25 cellular contexts compared by ENCODE assay signal in the genomic region with DNA sequence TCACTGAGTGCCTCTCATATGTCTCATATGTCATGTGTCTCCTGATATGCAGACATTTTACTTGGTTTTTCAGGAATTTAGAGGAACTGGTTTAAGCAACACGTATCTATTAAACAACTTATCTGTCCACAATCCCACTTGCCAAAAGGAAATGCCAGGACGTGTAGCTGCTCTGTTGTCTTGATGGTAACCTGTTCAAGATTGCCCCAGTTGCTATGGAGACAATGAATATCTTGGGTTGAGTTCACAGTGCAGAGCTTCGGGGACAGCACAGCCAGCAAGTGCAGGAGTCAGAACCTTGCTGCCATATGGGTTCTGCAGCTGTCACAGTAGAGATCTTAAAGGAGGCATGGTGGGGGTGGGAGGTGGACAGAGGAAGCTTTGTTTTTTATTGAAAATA. TPM values are rescaled to one million over a fixed set of nuclear protein-coding genes. Genes with fewer than 3 reads are reported as not detected.
"Had no signal": no experiment of that assay in that cellular context is flagged by ENCODE, and none has a peak within 500 bp of the region (broad histone marks: within the 10 kb centered on the region; RNA-seq: fewer than 3 reads in every experiment).

No MANE protein-coding gene starts in this region.

- H3K4me3 ChIP-seq: body of pancreas, coronary artery, gastroesophageal sphincter, heart right ventricle, ovary, right lobe of liver, smooth muscle cell, suprapubic skin had no signal

- H3K36me3 ChIP-seq: gastroesophageal sphincter, heart right ventricle, ovary, right lobe of liver, suprapubic skin had no signal

- DNase-seq: activated B cell treated with CpG ODN at 0.5 μM for 24 hours; activated CD4-positive, alpha-beta T cell treated with anti-CD3 and anti-CD28 coated beads for 4 hours; activated CD8-positive, alpha-beta T cell treated with anti-CD3 and anti-CD28 coated beads for 36 hours; activated naive CD4-positive, alpha-beta T cell; activated naive CD8-positive, alpha-beta T cell treated with anti-CD3 and anti-CD28 coated beads for 36 hours; activated T-cell treated with anti-CD3 and anti-CD28 coated beads, Interleukin-2, amount 50 U/mL, for 1 hour; amygdala; body of pancreas; central memory CD4-positive, alpha-beta T cell; heart right ventricle; immature natural killer cell; kidney glomerular epithelial cell; left ventricle myocardium superior; ovary; right lobe of liver; stimulated activated CD4-positive, alpha-beta T cell treated with anti-CD3 and anti-CD28 coated beads, Interleukin-4, amount 100 ng/mL, for 1 hour; stimulated activated naive CD8-positive, alpha-beta T cell treated with anti-CD3 and anti-CD28 coated beads, Interleukin-15, amount 100 ng/mL, for 72 hours had no signal

- H3K4me1 Mint-ChIP-seq: activated B cell treated with CpG ODN at 0.5 μM for 24 hours; activated naive CD8-positive, alpha-beta T cell treated with anti-CD3 and anti-CD28 coated beads for 36 hours; activated T-helper 17 cell treated with anti-CD3 and anti-CD28 coated beads, Interleukin-2, amount 50 U/mL, for 72 hours; immature natural killer cell; stimulated activated naive CD8-positive, alpha-beta T cell treated with anti-CD3 and anti-CD28 coated beads, Interleukin-15, amount 100 ng/mL, for 72 hours had no signal

- H3K27me3 Mint-ChIP-seq: activated CD8-positive, alpha-beta T cell treated with anti-CD3 and anti-CD28 coated beads for 36 hours; activated naive CD8-positive, alpha-beta T cell treated with anti-CD3 and anti-CD28 coated beads for 36 hours; stimulated activated naive CD8-positive, alpha-beta T cell treated with anti-CD3 and anti-CD28 coated beads, Interleukin-15, amount 100 ng/mL, for 72 hours; type B pancreatic cell had no signal

- H3K9me3 Mint-ChIP-seq: type B pancreatic cell had no signal

- H3K27ac ChIP-seq: body of pancreas, coronary artery, gastroesophageal sphincter, heart right ventricle, ovary, right lobe of liver, suprapubic skin had no signal

- H3K27me3 ChIP-seq: body of pancreas, gastroesophageal sphincter, heart right ventricle, ovary, right lobe of liver, suprapubic skin had no signal

- H3K36me3 Mint-ChIP-seq: activated naive CD8-positive, alpha-beta T cell treated with anti-CD3 and anti-CD28 coated beads for 36 hours; immature natural killer cell; type B pancreatic cell had no signal

- H3K4me3 Mint-ChIP-seq: activated B cell treated with CpG ODN at 0.5 μM for 24 hours; activated CD8-positive, alpha-beta T cell treated with anti-CD3 and anti-CD28 coated beads for 36 hours; activated naive CD8-positive, alpha-beta T cell treated with anti-CD3 and anti-CD28 coated beads for 36 hours; activated T-helper 17 cell treated with anti-CD3 and anti-CD28 coated beads, Interleukin-2, amount 50 U/mL, for 72 hours; immature natural killer cell; stimulated activated naive CD8-positive, alpha-beta T cell treated with anti-CD3 and anti-CD28 coated beads, Interleukin-15, amount 100 ng/mL, for 72 hours; type B pancreatic cell had no signal

- H3K4me2 ChIP-seq: smooth muscle cell had no signal

- H3K27ac Mint-ChIP-seq: activated B cell treated with CpG ODN at 0.5 μM for 24 hours; activated CD8-positive, alpha-beta T cell treated with anti-CD3 and anti-CD28 coated beads for 36 hours; activated naive CD8-positive, alpha-beta T cell treated with anti-CD3 and anti-CD28 coated beads for 36 hours; activated T-helper 17 cell treated with anti-CD3 and anti-CD28 coated beads, Interleukin-2, amount 50 U/mL, for 72 hours; immature natural killer cell; stimulated activated naive CD8-positive, alpha-beta T cell treated with anti-CD3 and anti-CD28 coated beads, Interleukin-15, amount 100 ng/mL, for 72 hours; type B pancreatic cell had no signal

- H3K4me1 ChIP-seq: body of pancreas, gastroesophageal sphincter, heart right ventricle, right lobe of liver, suprapubic skin had no signal

- H3K9me3 ChIP-seq: body of pancreas, gastroesophageal sphincter, ovary, right lobe of liver, suprapubic skin had no signal

RNA-seq across cellular contexts. Expression of a gene that starts 28.7 kb away (rescaled TPM):
- total RNA-seq: activated B cell treated with CpG ODN at 0.5 μM for 24 hours; activated CD8-positive, alpha-beta T cell treated with anti-CD3 and anti-CD28 coated beads for 36 hours; activated naive CD8-positive, alpha-beta T cell treated with anti-CD3 and anti-CD28 coated beads for 36 hours; body of pancreas; gastroesophageal sphincter; heart right ventricle; left ventricle myocardium superior; ovary; smooth muscle cell; suprapubic skin; T-helper 2 cell treated with Interferon-gamma antibody and Interleukin-4, amounts not matched to agents 100 ng/mL and 5 ng/mL, for 36 hours had no signal
- polyA plus RNA-seq: esophagus, heart right ventricle, smooth muscle cell had no signal
